ENCODE assay signal across 26 cellular contexts in the genomic region with DNA sequence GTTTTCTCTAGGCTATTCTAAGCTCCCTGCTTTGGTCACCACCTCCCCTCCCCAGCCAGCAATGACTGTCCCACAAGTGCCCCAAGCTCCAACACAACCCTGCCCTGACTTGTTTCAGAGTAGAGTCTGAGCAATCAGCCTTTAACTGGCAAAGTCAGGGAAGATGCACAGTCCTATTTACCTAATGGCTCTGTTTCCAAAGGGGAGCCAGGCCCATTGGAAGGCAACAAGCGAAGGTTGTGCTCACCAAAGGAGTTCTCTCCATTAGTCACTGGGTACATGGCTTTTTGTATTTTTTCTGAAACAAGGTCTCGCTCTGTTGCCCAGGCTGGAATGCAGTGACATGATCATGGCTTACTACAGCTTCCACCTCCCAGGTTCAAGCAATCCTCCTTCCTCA.
"Had no signal": no experiment of that assay in that cellular context is flagged by ENCODE, and none has a peak within 500 bp of the region (broad histone marks: within the 10 kb centered on the region; RNA-seq: fewer than 3 reads in every experiment).

No MANE protein-coding gene starts in this region.

- H3K27me3 ChIP-seq: body of pancreas, pancreas, suprapubic skin, tibial artery had no signal

- H3K4me1 ChIP-seq: adrenal gland, body of pancreas, heart left ventricle, pancreas, psoas muscle, spleen, suprapubic skin, tibial artery, upper lobe of right lung had no signal

- DNase-seq: activated CD4-positive, alpha-beta memory T cell treated with anti-CD3 and anti-CD28 coated beads for 36 hours; activated CD4-positive, alpha-beta T cell treated with anti-CD3 and anti-CD28 coated beads, Interleukin-2, amount 10 ng/mL, durations not matched to agents 24 days and 14 days; activated CD8-positive, alpha-beta memory T cell treated with anti-CD3 and anti-CD28 coated beads, Interleukin-2, amount 50 U/mL, for 4 hours; activated effector memory CD4-positive, alpha-beta T cell treated with anti-CD3 and anti-CD28 coated beads, Interleukin-2, amount 50 U/mL, for 16 hours; activated naive CD4-positive, alpha-beta T cell treated with anti-CD3 and anti-CD28 coated beads for 36 hours; activated naive CD8-positive, alpha-beta T cell treated with anti-CD3 and anti-CD28 coated beads for 36 hours; activated T-cell treated with anti-CD3 and anti-CD28 coated beads, Interleukin-2, amount 50 U/mL, for 1 hour; adrenal gland; aorta; body of pancreas; caudate nucleus; endodermal cell; heart left ventricle; hypothalamus; immature natural killer cell; naive thymus-derived CD8-positive, alpha-beta T cell; nucleus accumbens; pancreas; psoas muscle; right cardiac atrium; spleen; stimulated activated naive CD4-positive, alpha-beta T cell; T-helper 2 cell; tibial artery; upper lobe of right lung had no signal

- ATAC-seq: body of pancreas; heart left ventricle; naive thymus-derived CD8-positive, alpha-beta T cell; pancreas; psoas muscle; right cardiac atrium; upper lobe of right lung had no signal

- FAIRE-seq: pancreas had no signal

- H3K27ac ChIP-seq: adrenal gland, body of pancreas, heart left ventricle, pancreas, psoas muscle, spleen, suprapubic skin, tibial artery, upper lobe of right lung had no signal
